In the genomic region with DNA sequence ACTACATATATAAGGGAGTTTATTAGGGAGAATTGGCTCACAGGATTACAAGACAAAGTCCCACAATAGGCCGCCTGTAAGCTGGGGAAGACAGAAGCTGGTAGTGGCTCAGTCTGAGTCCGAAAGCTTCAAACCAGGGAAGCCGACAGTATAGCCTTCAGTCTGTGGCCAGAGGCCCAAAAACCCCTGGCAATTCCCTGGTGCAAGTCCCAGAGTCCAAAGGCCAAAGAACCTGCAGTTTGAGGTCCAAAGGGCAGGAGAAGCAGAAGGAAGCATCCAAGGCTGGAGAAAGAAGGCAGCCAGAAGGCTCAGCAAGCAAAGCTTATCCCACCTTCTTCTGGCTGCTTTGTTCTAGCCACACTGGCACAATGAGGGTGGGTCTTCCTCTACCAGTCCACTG, we compare ENCODE assay signal across 19 cellular contexts.
"Had no signal": no experiment of that assay in that cellular context is flagged by ENCODE, and none has a peak within 500 bp of the region (broad histone marks: within the 10 kb centered on the region; RNA-seq: fewer than 3 reads in every experiment).

No MANE protein-coding gene starts in this region.

- DNase-seq: IMR-90, Karpas-422, KG1, MG63, NCI-H1092 treated with DMSO at 0.1 percent for 48 hours, NCI-H1436, NCI-H187, NCI-H2029, NCI-H2081 treated with DMSO at 0.1 percent for 48 hours, NCI-H2171, NCI-H226, NCI-H446, NCI-H510A, NCI-H524 treated with DMSO at 0.1 percent for 48 hours, NCI-H69, NCI-H774, SHP77 treated with DMSO at 0.1 percent for 48 hours, SJCRH30 had no signal

- H3K27ac ChIP-seq: RWPE1, SJCRH30 had no signal

- H3K36me3 ChIP-seq: MG63 had no signal

- H3K4me3 ChIP-seq: MG63, SJCRH30 had no signal

- H3K27me3 ChIP-seq: MG63, SJCRH30 had no signal
